9 cellular contexts compared by ENCODE assay signal in the genomic region with DNA sequence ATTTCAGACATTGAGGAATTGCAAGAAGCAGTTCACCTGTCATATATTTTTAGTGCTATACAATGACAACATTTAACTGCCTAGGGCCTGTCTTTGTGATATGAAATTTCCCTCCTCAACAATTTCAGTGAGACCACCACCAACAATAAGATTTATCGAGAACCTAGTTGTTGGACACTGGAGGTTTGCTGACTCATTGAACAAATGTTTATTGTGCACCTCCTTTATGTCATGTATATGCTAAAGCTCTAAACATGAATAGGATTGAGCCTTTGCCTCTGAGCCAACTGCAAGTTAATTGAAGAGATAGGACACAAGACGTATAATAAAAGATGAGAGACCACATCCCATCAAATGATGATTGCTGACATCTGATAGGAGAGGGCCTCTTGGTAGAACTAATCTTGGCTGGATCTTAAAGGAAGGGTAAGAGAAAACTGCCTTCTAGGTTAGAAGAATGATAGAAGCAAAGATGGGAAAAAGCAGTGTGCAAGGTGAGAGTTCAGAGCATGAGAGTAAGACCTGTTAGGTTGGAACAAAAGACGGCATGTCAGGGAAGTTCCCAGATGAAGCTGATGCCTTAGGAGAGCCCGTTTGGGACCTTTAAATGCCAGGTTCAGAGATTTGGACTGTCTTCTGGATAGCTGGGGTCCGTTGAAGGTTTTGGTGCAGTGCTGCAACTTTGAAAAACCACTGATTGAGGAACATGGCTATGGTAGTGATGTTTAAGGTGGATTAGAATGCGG.
DNase-seq lines count a peak whose midpoint lies in the region; ATAC-seq and TF ChIP-seq lines count a peak whose summit lies in the region.
"Had no signal": no experiment of that assay in that cellular context is flagged by ENCODE, and none has a peak within 500 bp of the region (broad histone marks: within the 10 kb centered on the region; RNA-seq: fewer than 3 reads in every experiment).

No MANE protein-coding gene starts in this region.

- no peaks in the 10 kb centered on the region for H3K9me3 Mint-ChIP-seq in activated naive CD8-positive, alpha-beta T cell treated with anti-CD3 and anti-CD28 coated beads for 36 hours

- 68% methylated on average over 6 of the region's 6 CpGs for WGBS in right cardiac atrium
- WGBS in mesendoderm (ENCODE audit: extremely low coverage, insufficient coverage, low lambda C conversion rate): no CpG with 5 or more reads among the region's 6 CpGs

- no peak overlapping the region for H3K4me2 ChIP-seq in mesendoderm (ENCODE audit: low read length)

- H3K9ac ChIP-seq in mesendoderm (ENCODE audit: low read length): no peak overlapping the region
- H3K9ac ChIP-seq: parathyroid adenoma had no signal

- H3K4me1 ChIP-seq in right atrium auricular region: peaks cover 0 to 69% of the 10 kb centered on the region in 2 donors
- H3K4me1 ChIP-seq in right cardiac atrium (ENCODE audit: control insufficient read depth, insufficient read depth, low read length): peaks cover 24% of the 10 kb centered on the region
- H3K4me1 ChIP-seq in mesendoderm (ENCODE audit: control insufficient read depth, low read depth, low read length): peaks cover 5% of the 10 kb centered on the region

- H3K27me3 ChIP-seq in right atrium auricular region (no peaks in the 10 kb centered on the region), right cardiac atrium (ENCODE audit: control insufficient read depth, insufficient read depth) (no peaks in the 10 kb centered on the region), mesendoderm (ENCODE audit: insufficient read depth, low read length, poor library complexity) (no peaks in the 10 kb centered on the region)

- H3K79me1 ChIP-seq in mesendoderm (ENCODE audit: low read length): peaks cover 28% of the 10 kb centered on the region

- TF ChIP-seq CTCF in right atrium auricular region (IDR thresholded peaks at IDR 0.05): no peak

- no peak overlapping the region for H2BK5ac ChIP-seq in mesendoderm (ENCODE audit: low read length)

- no peak overlapping the region for H3K4me3 ChIP-seq in right atrium auricular region
- H3K4me3 ChIP-seq in right cardiac atrium (ENCODE audit: low read length): no peak overlapping the region
- H3K4me3 ChIP-seq in mesendoderm (ENCODE audit: low read length): no peak overlapping the region

- no peak overlapping the region for H2BK15ac ChIP-seq in mesendoderm (replicated peaks; ENCODE audit: low read depth)

- peaks cover 76% of the 10 kb centered on the region for H3K4me1 Mint-ChIP-seq in activated naive CD8-positive, alpha-beta T cell treated with anti-CD3 and anti-CD28 coated beads for 36 hours

- H3K36me3 Mint-ChIP-seq in activated naive CD8-positive, alpha-beta T cell treated with anti-CD3 and anti-CD28 coated beads for 36 hours: peaks cover 9% of the 10 kb centered on the region

- intact Hi-C loops in right cardiac atrium (cut with DNase I): no loop called here

- DNase-seq in right atrium auricular region (ENCODE audit: low spot score) (no peak), right cardiac atrium (no peak), mesendoderm (no peak), NCI-H446 treated with DMSO at 0.1 percent for 48 hours (lab: John Stamatoyannopoulos, UW) (no peak)
- no peak for DNase-seq in activated naive CD8-positive, alpha-beta T cell treated with anti-CD3 and anti-CD28 coated beads for 36 hours

- no peak overlapping the region for H3K56ac ChIP-seq in mesendoderm (ENCODE audit: low read length)

- H2BK120ac ChIP-seq in mesendoderm (ENCODE audit: low read depth, low read length): no peak overlapping the region

- no peak overlapping the region for H4K5ac ChIP-seq in mesendoderm (ENCODE audit: low read length)

- no peak overlapping the region for H3K4ac ChIP-seq in mesendoderm (ENCODE audit: low read depth, low read length)

- H3K9me3 ChIP-seq in right atrium auricular region (no peaks in the 10 kb centered on the region), right cardiac atrium (ENCODE audit: control insufficient read depth, low read length) (no peaks in the 10 kb centered on the region)

- H3K18ac ChIP-seq in mesendoderm (ENCODE audit: low read length): peak overlapping the region; percentile 64

- H3K36me3 ChIP-seq in right atrium auricular region (peaks cover 12% of the 10 kb centered on the region), mesendoderm (ENCODE audit: control insufficient read depth, insufficient read depth, low read length) (no peaks in the 10 kb centered on the region)

- peak overlapping the region; percentile 44 for H3K4me3 Mint-ChIP-seq in activated naive CD8-positive, alpha-beta T cell treated with anti-CD3 and anti-CD28 coated beads for 36 hours

- H3K79me2 ChIP-seq in mesendoderm (ENCODE audit: control insufficient read depth, insufficient read depth, low read length): peaks cover 59% of the 10 kb centered on the region

- H3K27ac ChIP-seq in right atrium auricular region: peak overlapping the region; percentile 17 to 22
- no peak overlapping the region for H3K27ac ChIP-seq in right cardiac atrium (ENCODE audit: low read length)
- H3K27ac ChIP-seq in mesendoderm (ENCODE audit: low read depth, low read length): no peak overlapping the region
- H3K27ac ChIP-seq: parathyroid adenoma had no signal

- no peak for ATAC-seq in right cardiac atrium
- no peak for ATAC-seq in GM21423 (IDR thresholded peaks at IDR 0.05; ENCODE audit: unreplicated experiment)
- ATAC-seq in GM18858 (IDR thresholded peaks at IDR 0.05; ENCODE audit: unreplicated experiment): no peak
- ATAC-seq in GM21526 (IDR thresholded peaks at IDR 0.05; ENCODE audit: low FRiP score, unreplicated experiment): no peak

- H3K27ac Mint-ChIP-seq in activated naive CD8-positive, alpha-beta T cell treated with anti-CD3 and anti-CD28 coated beads for 36 hours: peak overlapping the region; percentile 84

- H3K27me3 Mint-ChIP-seq in activated naive CD8-positive, alpha-beta T cell treated with anti-CD3 and anti-CD28 coated beads for 36 hours: no peaks in the 10 kb centered on the region

- H3K23ac ChIP-seq in mesendoderm (ENCODE audit: low read length): no peak overlapping the region

- H4K8ac ChIP-seq in mesendoderm (ENCODE audit: low read depth, low read length): no peak overlapping the region

- no peak overlapping the region for H2AK5ac ChIP-seq in mesendoderm (ENCODE audit: low read length)

Comparison
In these comparisons a context has a peak if more than half of its experiments do, and no peak if none do; other contexts are left out.
1. H3K27ac ChIP-seq: peak in right atrium auricular region (2 of 2); none in right cardiac atrium (single experiment) and mesendoderm (single experiment).